In genomic region chr2:42828487-42829416, GRCh38 we compare ENCODE assay signal across 9 cellular contexts. TPM values are rescaled to one million over a fixed set of nuclear protein-coding genes. Genes with fewer than 3 reads are reported as not detected.
A peak's percentile ranks its signal among the peaks of the same experiment; 100 is the strongest.
DNase-seq lines count a peak whose midpoint lies in the region; ATAC-seq, FAIRE-seq and TF ChIP-seq lines count a peak whose summit lies in the region.
"Had no signal": no experiment of that assay in that cellular context is flagged by ENCODE, and none has a peak within 500 bp of the region (broad histone marks: within the 10 kb centered on the region; RNA-seq: fewer than 3 reads in every experiment).

No MANE protein-coding gene starts in this region.

- H3K9me1 ChIP-seq in keratinocyte (ENCODE audit: control insufficient read depth, extremely low read depth, insufficient read depth, low read length) = no peaks in the 10 kb centered on the region

- H3K27me3 ChIP-seq in WERI-Rb-1 (ENCODE audit: insufficient read depth, low read depth, severe bottlenecking) (no peaks in the 10 kb centered on the region), breast epithelium (no peaks in the 10 kb centered on the region), keratinocyte (ENCODE audit: control insufficient read depth, extremely low read depth, insufficient read depth, low read length) (no peaks in the 10 kb centered on the region)

- peak; percentile 49 for FAIRE-seq in keratinocyte (lab: Jason Lieb, UNC)

- H3K36me3 ChIP-seq in WERI-Rb-1 (no peaks in the 10 kb centered on the region), breast epithelium (no peaks in the 10 kb centered on the region), keratinocyte (ENCODE audit: control insufficient read depth in 2 of 2, extremely low read depth in 1 of 2, insufficient read depth in 2 of 2, low read length in 2 of 2) (no peaks in the 10 kb centered on the region)
- H3K36me3 ChIP-seq: BLaER1 treated with 17β-estradiol and CSF1 and Interleukin-3, amounts not matched to agents 10 nM and 100 nM had no signal

- peak; percentile 70 for ATAC-seq in HG02870 (IDR thresholded peaks at IDR 0.05; ENCODE audit: unreplicated experiment)

- H3K9me3 ChIP-seq in WERI-Rb-1 (ENCODE audit: severe bottlenecking) (no peaks in the 10 kb centered on the region), breast epithelium (no peaks in the 10 kb centered on the region), keratinocyte (ENCODE audit: control insufficient read depth, low read depth, low read length) (no peaks in the 10 kb centered on the region)
- H3K9me3 ChIP-seq: BLaER1 treated with 17β-estradiol and CSF1 and Interleukin-3, amounts not matched to agents 10 nM and 100 nM had no signal

- dilution Hi-C loops in keratinocyte (cut with MboI; ENCODE audit: extremely low pct_ligation_motif_present, low sequenced_read_pairs) = no loop called here

- H3K4me3 ChIP-seq in WERI-Rb-1 (ENCODE audit: low read depth, low read length) (no peak overlapping the region), breast epithelium (peak overlapping the region in 1 of 3 donors; percentile 63), keratinocyte (ENCODE audit: control insufficient read depth in 2 of 3, extremely low read depth in 1 of 3, insufficient read depth in 2 of 3, low read depth in 1 of 3, low read length in 3 of 3) (no peak overlapping the region)
- H3K4me3 ChIP-seq: BLaER1 treated with 17β-estradiol and CSF1 and Interleukin-3, amounts not matched to agents 10 nM and 100 nM had no signal

- H3K9ac ChIP-seq in keratinocyte (ENCODE audit: control insufficient read depth, extremely low read depth, insufficient read depth, low read length) = no peak overlapping the region

- TF ChIP-seq CTCF in WERI-Rb-1 (IDR thresholded peaks at IDR 0.05; ENCODE audit: low read depth, low read length) (peak; percentile 97), breast epithelium (IDR thresholded peaks at IDR 0.05) (peak; percentile 94 to 95 (median 94)), keratinocyte (optimal IDR thresholded peaks at IDR 0.05 in 1 of 3, IDR thresholded peaks at IDR 0.05 in 1 of 3, conservative IDR thresholded peaks at IDR 0.05 in 1 of 3; ENCODE audit: extremely low read depth in 1 of 3, insufficient read depth in 2 of 3, low read length in 3 of 3) (peak; percentile 93 to 95 (median 93))

- no peaks in the 10 kb centered on the region for H4K20me1 ChIP-seq in keratinocyte (ENCODE audit: control insufficient read depth, extremely low read depth, insufficient read depth, low read length)
- H4K20me1 ChIP-seq: BLaER1 treated with 17β-estradiol and CSF1 and Interleukin-3, amounts not matched to agents 10 nM and 100 nM had no signal

- no peak overlapping the region for H3K27ac ChIP-seq in WERI-Rb-1
- peak overlapping the region; percentile 52 to 85 for H3K27ac ChIP-seq in breast epithelium
- no peak overlapping the region for H3K27ac ChIP-seq in keratinocyte (ENCODE audit: control insufficient read depth, insufficient read depth, low read length)

- intact Hi-C loops in breast epithelium (cut with DNase I; ENCODE audit: low total_unique reads) = no loop called here

- no peak overlapping the region for H3K4me2 ChIP-seq in keratinocyte (ENCODE audit: control insufficient read depth, extremely low read depth, insufficient read depth, low read depth, low read length)

- TF ChIP-seq POLR2A in breast epithelium (IDR thresholded peaks at IDR 0.05) = no peak

- H3K4me1 ChIP-seq in breast epithelium = peaks cover 4 to 20% of the 10 kb centered on the region in 2 donors
- H3K4me1 ChIP-seq in keratinocyte (ENCODE audit: control insufficient read depth, extremely low read depth, insufficient read depth, low read length) = peaks cover 38% of the 10 kb centered on the region

- peak; percentile 65 to 76 for DNase-seq in NCI-H2081 (lab: John Stamatoyannopoulos, UW)
- no peak for DNase-seq in NCI-H2081 treated with DMSO at 0.1 percent for 48 hours (lab: John Stamatoyannopoulos, UW)
- peak; percentile 60 for DNase-seq in NCI-H2171 treated with DMSO at 0.1 percent for 48 hours (lab: John Stamatoyannopoulos, UW)
- peak; percentile 85 for DNase-seq in WERI-Rb-1
- DNase-seq in breast epithelium (ENCODE audit: low spot score in 2 of 2) = peak in 1 of 2 donors; percentile 68
- DNase-seq in keratinocyte (ENCODE audit: low read depth, low spot score) = no peak
- peak; percentile 31 to 54 (median 42) for DNase-seq in stimulated activated CD4-positive, alpha-beta T cell treated with anti-CD3 and anti-CD28 coated beads, Interleukin-1b, Interleukin-23, amount 100 ng/mL, for 24 hours (ENCODE audit: low read depth in 4 of 4, low spot score in 1 of 4)

- H3K79me2 ChIP-seq in keratinocyte (ENCODE audit: control insufficient read depth, insufficient read depth, low read length) = no peaks in the 10 kb centered on the region

- H2AFZ ChIP-seq in keratinocyte (ENCODE audit: control insufficient read depth, low read length) = no peak overlapping the region

RNA-seq across cellular contexts. Expression of gene HAAO, which starts 36.4 kb away (rescaled TPM):
- total RNA-seq in breast epithelium = 1 to 10 TPM; 4.4 to 6.2 (median 5.9) TPM
- polyA plus RNA-seq in keratinocyte = 0.05 to 0.08 TPM in 2 of 3 replicates, not detected in the other
- not detected for polyA plus RNA-seq in keratinocyte (2011; ENCODE audit: low read depth)
- not detected in 2 replicates for polyA plus RNA-seq in keratinocyte (2011; cell fraction: cytosol; rRNA removed)
- polyA plus RNA-seq in keratinocyte (2011; cell fraction: nucleus; rRNA removed) = not detected in 2 replicates
- not detected in 2 replicates for polyA plus RNA-seq in keratinocyte (2012; ENCODE audit: low replicate concordance)
- polyA minus RNA-seq in keratinocyte = 0.62 TPM in 1 of 3 replicates, not detected in the others
- polyA minus RNA-seq in keratinocyte (2011; cell fraction: cytosol; rRNA and poly(A)+ RNA removed) = not detected
- polyA minus RNA-seq in keratinocyte (2011; cell fraction: nucleus; rRNA and poly(A)+ RNA removed) = not detected in 2 replicates

Comparison
In these comparisons a context has a peak if more than half of its experiments do, and no peak if none do; other contexts are left out.
1. DNase-seq: peak in NCI-H2081 (2 of 2), NCI-H2171 treated with DMSO at 0.1 percent for 48 hours (single experiment), WERI-Rb-1 (single experiment) and stimulated activated CD4-positive, alpha-beta T cell treated with anti-CD3 and anti-CD28 coated beads, Interleukin-1b, Interleukin-23, amount 100 ng/mL, for 24 hours (4 of 4); none in NCI-H2081 treated with DMSO at 0.1 percent for 48 hours (single experiment) and keratinocyte (single experiment).
2. H3K27ac ChIP-seq: peak in breast epithelium (2 of 2); none in WERI-Rb-1 (single experiment) and keratinocyte (single experiment).
3. Peak in every context shown above with its lines, with median percentiles within 50 percentile points of each other: CTCF ChIP-seq.